Comparison of ENCODE assay signal across 11 cellular contexts in the genomic region with DNA sequence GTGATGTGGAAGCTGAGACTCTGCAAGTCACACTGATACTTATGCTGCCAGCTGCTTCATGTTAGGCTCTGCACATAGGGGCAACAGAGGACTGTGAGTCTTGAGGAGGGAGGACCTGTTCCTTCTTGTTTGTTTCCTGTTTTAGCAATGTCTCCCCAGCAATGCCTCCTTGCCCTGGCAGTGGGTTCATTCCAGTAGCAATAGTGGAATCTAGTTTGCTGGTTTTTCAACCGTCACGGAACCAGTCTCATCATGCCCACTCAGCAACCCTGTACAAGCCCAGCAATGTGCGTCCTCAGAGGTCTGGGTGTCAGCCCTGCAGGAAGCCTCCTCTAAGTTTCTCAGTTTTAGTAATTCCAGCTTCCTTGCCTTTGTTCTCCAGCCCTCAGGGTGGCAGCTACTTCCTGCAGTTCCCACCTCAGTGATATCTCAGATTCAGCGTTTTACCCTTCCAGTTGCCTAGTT. TPM values are rescaled to one million over a fixed set of nuclear protein-coding genes. Genes with fewer than 3 reads are reported as not detected.
DNase-seq lines count a peak whose midpoint lies in the region; ATAC-seq and TF ChIP-seq lines count a peak whose summit lies in the region.
"Had no signal": no experiment of that assay in that cellular context is flagged by ENCODE, and none has a peak within 500 bp of the region (broad histone marks: within the 10 kb centered on the region; RNA-seq: fewer than 3 reads in every experiment).

No MANE protein-coding gene starts in this region.

- no peaks in the 10 kb centered on the region for H3K9me3 Mint-ChIP-seq in Calu3 (ENCODE audit: low read depth, unreplicated experiment)
- peaks cover 5% of the 10 kb centered on the region for H3K9me3 Mint-ChIP-seq in chondrocyte (ENCODE audit: low read depth)
- H3K9me3 Mint-ChIP-seq: CD8-positive, alpha-beta memory T cell had no signal

- H3K36me3 Mint-ChIP-seq in Calu3 (ENCODE audit: insufficient read depth, unreplicated experiment): peaks cover 6% of the 10 kb centered on the region
- H3K36me3 Mint-ChIP-seq in chondrocyte (ENCODE audit: low read depth): peaks cover 3% of the 10 kb centered on the region
- H3K36me3 Mint-ChIP-seq: CD8-positive, alpha-beta memory T cell had no signal

- H3K36me3 ChIP-seq in parathyroid adenoma (ENCODE audit: control insufficient read depth, insufficient read depth, low read length): no peaks in the 10 kb centered on the region
- H3K36me3 ChIP-seq in vagina: no peaks in the 10 kb centered on the region

- no peak overlapping the region for H3K9ac ChIP-seq in parathyroid adenoma

- H3K27me3 ChIP-seq in parathyroid adenoma (ENCODE audit: control insufficient read depth, insufficient read depth, low read length) (no peaks in the 10 kb centered on the region), vagina (no peaks in the 10 kb centered on the region)

- H3K4me3 ChIP-seq in parathyroid adenoma (ENCODE audit: low read depth, low read length) (no peak overlapping the region), vagina (no peak overlapping the region)

- H3K27ac Mint-ChIP-seq in Calu3 (ENCODE audit: unreplicated experiment) (peak overlapping the region; percentile 94), chondrocyte (ENCODE audit: unreplicated experiment) (peak overlapping the region; percentile 81)

- TF ChIP-seq CTCF in Calu3 (IDR thresholded peaks at IDR 0.05; ENCODE audit: unreplicated experiment) (no peak), RWPE1 (conservative IDR thresholded peaks at IDR 0.05; ENCODE audit: low read depth) (no peak; the same call in 1 of the 2 replicates), chondrocyte (IDR thresholded peaks at IDR 0.05) (peak; percentile 13), parathyroid adenoma (IDR thresholded peaks at IDR 0.05) (no peak), vagina (IDR thresholded peaks at IDR 0.05) (no peak)

- CTCF ChIA-PET in Calu3 (lab: Charles Lee): interaction anchor here (1.0 to 1.5 kb wide), 2 partner anchors 15 to 32 kb away, joined by 3 to 4 read pairs; no protein-coding TSS in a partner anchor
- CTCF ChIA-PET in RWPE1 (lab: Yijun Ruan, JAX): interaction anchor here (0.5 to 1.7 kb wide), 6 partner anchors 12 to 1413 kb away, joined by 3 to 7 read pairs (median 4); no protein-coding TSS in a partner anchor

- H3K4me3 Mint-ChIP-seq in Calu3 (ENCODE audit: low read depth, unreplicated experiment) (no peak overlapping the region), chondrocyte (ENCODE audit: unreplicated experiment) (no peak overlapping the region)

- H3K4me1 ChIP-seq in parathyroid adenoma (peaks cover 44% of the 10 kb centered on the region), vagina (peaks cover 47% of the 10 kb centered on the region)

- H3K79me2 ChIP-seq in parathyroid adenoma: no peaks in the 10 kb centered on the region

- POLR2A ChIA-PET in RWPE1 (lab: Yijun Ruan, JAX; ENCODE audit: low non-redundant PET): interaction anchor here (0.8 kb wide), 1 partner anchor 27 kb away, joined by 4 read pairs; no protein-coding TSS in a partner anchor

- H3K27ac ChIP-seq in RWPE1: peak overlapping the region; percentile 99
- H3K27ac ChIP-seq in parathyroid adenoma: peak overlapping the region; percentile 89
- no peak overlapping the region for H3K27ac ChIP-seq in vagina

- H3K27me3 Mint-ChIP-seq in Calu3 (ENCODE audit: unreplicated experiment) (no peaks in the 10 kb centered on the region), chondrocyte (ENCODE audit: low read depth) (no peaks in the 10 kb centered on the region)

- intact Hi-C loops in Calu3 (cut with micrococcal nuclease; ENCODE audit: unreplicated experiment): loop anchor here (10.0 kb wide), 1 partner anchor 174 kb away; no protein-coding TSS in a partner anchor
- intact Hi-C loops in vagina (cut with DNase I): no loop called here

- ATAC-seq in GM18873 (IDR thresholded peaks at IDR 0.05; ENCODE audit: low FRiP score, unreplicated experiment): no peak

- TF ChIP-seq POLR2A in vagina (IDR thresholded peaks at IDR 0.05): no peak

- peak overlapping the region; percentile 90 for H2AFZ ChIP-seq in parathyroid adenoma

- H3K4me2 ChIP-seq in parathyroid adenoma (ENCODE audit: low read length): no peak overlapping the region

- DNase-seq in Calu3 (no peak), RWPE1 (ENCODE audit: low spot score) (peak; percentile 88), chondrocyte (ENCODE audit: low spot score) (no peak), HCEC 1CT (no peak), amygdala (lab: John Stamatoyannopoulos, UW) (no peak), vagina (ENCODE audit: extremely low spot score in 2 of 2) (no peak)
- DNase-seq: CD8-positive, alpha-beta memory T cell; midbrain; NCI-H1105 had no signal

- H3K4me1 Mint-ChIP-seq in Calu3 (ENCODE audit: low read depth, unreplicated experiment) (peaks cover 81% of the 10 kb centered on the region), chondrocyte (ENCODE audit: low read depth) (peaks cover 80% of the 10 kb centered on the region)

- H3K9me3 ChIP-seq in parathyroid adenoma (ENCODE audit: control insufficient read depth, low read length) (no peaks in the 10 kb centered on the region), vagina (no peaks in the 10 kb centered on the region)

- no TSS peak for BruUV-seq in Calu3 (replicated peaks; lab: Mats Ljungman, UMichigan)

RNA-seq across cellular contexts. Expression of a gene that starts 20.5 kb away (rescaled TPM):
- 50.0 and 84.8 TPM in 2 replicates for total RNA-seq in Calu3 (2022)
- total RNA-seq in chondrocyte: 2.0 to 2.3 TPM (median 2.2 TPM) in 3 replicates
- total RNA-seq in vagina: 17.2 TPM
- total RNA-seq: CD8-positive, alpha-beta memory T cell had no signal
